In genomic region chrX:155334486-155335316, GRCh38 we compare ENCODE assay signal across 8 cellular contexts. TPM values are rescaled to one million over a fixed set of nuclear protein-coding genes. Genes with fewer than 3 reads are reported as not detected.
DNase-seq lines count a peak whose midpoint lies in the region; ATAC-seq, FAIRE-seq and TF ChIP-seq lines count a peak whose summit lies in the region.

Gene CLIC2 (minus strand): TSS chrX:155334614. CDS start chrX:155334427, 187 bp downstream.

- TF ChIP-seq POLR2A in gastroesophageal sphincter (IDR thresholded peaks at IDR 0.05) (no peak), thyroid gland (IDR thresholded peaks at IDR 0.05) (peak in 1 of 2 donors; percentile 79)

- TF ChIP-seq CTCF in gastroesophageal sphincter (IDR thresholded peaks at IDR 0.05) (no peak), thyroid gland (IDR thresholded peaks at IDR 0.05) (no peak)

- H3K27ac ChIP-seq in gastroesophageal sphincter (peak within 1 kb of the TSS in 3 of 4 donors; percentile 43 to 67 (median 56)), thyroid gland (peak within 1 kb of the TSS; percentile 72 to 81 (median 79))

- H3K4me1 ChIP-seq in gastroesophageal sphincter (no peaks in the 10 kb centered on the region), thyroid gland (peaks cover 0 to 9% of the 10 kb centered on the region in 2 donors)

- peak; percentile 63 for ATAC-seq in HG02571 (IDR thresholded peaks at IDR 0.05; ENCODE audit: unreplicated experiment)
- peak; percentile 84 for ATAC-seq in gastroesophageal sphincter
- no peak for ATAC-seq in HG03565 (IDR thresholded peaks at IDR 0.05; ENCODE audit: unreplicated experiment)

- WGBS in gastroesophageal sphincter (ENCODE audit: low coverage in 1 of 2), 2 donors, result 17 to 25% methylated on average over 1 to 2 of the region's 5 CpGs
- 6 to 9% methylated on average over 5 of the region's 5 CpGs for WGBS in thyroid gland, 2 donors

- peak within 1 kb of the TSS; percentile 25 to 40 for H3K4me3 ChIP-seq in gastroesophageal sphincter
- peak within 1 kb of the TSS in 2 of 3 donors; percentile 22 to 25 for H3K4me3 ChIP-seq in thyroid gland (replicated peaks in 1 of 3)

- H3K27me3 ChIP-seq in gastroesophageal sphincter (no peaks in the 10 kb centered on the region), thyroid gland (no peaks in the 10 kb centered on the region)

- TF ChIP-seq EP300 in gastroesophageal sphincter (IDR thresholded peaks at IDR 0.05), result no peak

- intact Hi-C loops in thyroid gland (cut with DNase I), result no loop called here

- DNase-seq in DMS53 (lab: John Stamatoyannopoulos, UW) (peak; percentile 77), RPMI8226 (peak; percentile 87), thyroid gland (peak; percentile 61 to 67), RCC 7860 (ENCODE audit: low spot score) (no peak), NCI-H2227 treated with DMSO at 0.1 percent for 48 hours (lab: John Stamatoyannopoulos, UW) (no peak)

- FAIRE-seq in RCC 7860 (lab: Jason Lieb, UNC), result no peak

- H3K9me3 ChIP-seq in gastroesophageal sphincter (no peaks in the 10 kb centered on the region), thyroid gland (no peaks in the 10 kb centered on the region)

- no peaks in the 10 kb centered on the region for H3K36me3 ChIP-seq in gastroesophageal sphincter
- H3K36me3 ChIP-seq in thyroid gland, result no peaks in the 10 kb centered on the region

RNA-seq across cellular contexts. Expression of gene CLIC2, which starts in this region (rescaled TPM):
- 10 to 100 TPM; 12.7 to 20.7 (median 13.9) TPM for total RNA-seq in gastroesophageal sphincter
- 10 to 100 TPM; 55.8 to 78.3 (median 71.8) TPM for total RNA-seq in thyroid gland

Comparison
In these comparisons a context has a peak if more than half of its experiments do, and no peak if none do; other contexts are left out.
1. DNase-seq: peak in DMS53 (single experiment), RPMI8226 (single experiment) and thyroid gland (2 of 2); none in RCC 7860 (single experiment) and NCI-H2227 treated with DMSO at 0.1 percent for 48 hours (single experiment).